11 cellular contexts compared by ENCODE assay signal in genomic region chr17:19262650-19263620, GRCh38. TPM values are rescaled to one million over a fixed set of nuclear protein-coding genes. Genes with fewer than 3 reads are reported as not detected.
DNase-seq lines count a peak whose midpoint lies in the region; ATAC-seq, FAIRE-seq and TF ChIP-seq lines count a peak whose summit lies in the region.
"Had no signal": no experiment of that assay in that cellular context is flagged by ENCODE, and none has a peak within 500 bp of the region (broad histone marks: within the 10 kb centered on the region; RNA-seq: fewer than 3 reads in every experiment).

No MANE protein-coding gene starts in this region.

- no peak overlapping the region for H2AFZ ChIP-seq in astrocyte (ENCODE audit: low read depth, low read length)
- no peak overlapping the region for H2AFZ ChIP-seq in smooth muscle cell (ENCODE audit: low read depth)

- peaks cover 14% of the 10 kb centered on the region for H3K36me3 Mint-ChIP-seq in astrocyte (ENCODE audit: low read depth, unreplicated experiment)

- H3K9ac ChIP-seq in astrocyte (ENCODE audit: low read length) (peak overlapping the region; percentile 20), smooth muscle cell (ENCODE audit: low read depth) (peak overlapping the region; percentile 59)

- peaks cover 33% of the 10 kb centered on the region for H3K4me1 Mint-ChIP-seq in astrocyte (ENCODE audit: low read depth, unreplicated experiment)

- H3K36me3 ChIP-seq in HEK293 (ENCODE audit: control insufficient read depth in 2 of 2, insufficient read depth in 1 of 2, low read length in 2 of 2), result peaks cover 0 to 5% of the 10 kb centered on the region in 2 experiments; a peak in 2 of 3 replicates
- H3K36me3 ChIP-seq in astrocyte (ENCODE audit: insufficient read depth, low read length), result no peaks in the 10 kb centered on the region
- no peaks in the 10 kb centered on the region for H3K36me3 ChIP-seq in heart right ventricle
- H3K36me3 ChIP-seq in smooth muscle cell (ENCODE audit: low read depth), result no peaks in the 10 kb centered on the region

- H3K27me3 Mint-ChIP-seq in astrocyte (ENCODE audit: low read depth, unreplicated experiment), result no peaks in the 10 kb centered on the region

- intact Hi-C loops in heart right ventricle (cut with DNase I), result loop anchor here in 1 of 10 donors (5.0 kb wide), 1 partner anchor 39 kb away; no protein-coding TSS in a partner anchor

- H3K4me2 ChIP-seq in astrocyte (ENCODE audit: low read length) (peak overlapping the region; percentile 61), smooth muscle cell (peak overlapping the region; percentile 23)

- H3K27me3 ChIP-seq in astrocyte (ENCODE audit: insufficient read depth, low read length) (no peaks in the 10 kb centered on the region), heart right ventricle (no peaks in the 10 kb centered on the region), smooth muscle cell (ENCODE audit: low read depth) (no peaks in the 10 kb centered on the region)

- peak; percentile 59 for DNase-seq in astrocyte (ENCODE audit: low read depth)
- DNase-seq in heart right ventricle, result no peak
- no peak for DNase-seq in smooth muscle cell (lab: John Stamatoyannopoulos, UW; ENCODE audit: unreplicated experiment)
- no peak for DNase-seq in NK-92 (lab: John Stamatoyannopoulos, UW; ENCODE audit: unreplicated experiment)
- no peak for DNase-seq in activated CD8-positive, alpha-beta memory T cell treated with anti-CD3 and anti-CD28 coated beads for 24 hours
- DNase-seq: activated CD8-positive, alpha-beta T cell treated with anti-CD3 and anti-CD28 coated beads for 36 hours; effector CD4-positive, alpha-beta T cell; NCI-H1417 treated with DMSO at 0.1 percent for 48 hours had no signal

- no peak overlapping the region for H3K4me3 ChIP-seq in HEK293 (ENCODE audit: low read depth, low read length)
- no peak overlapping the region for H3K4me3 ChIP-seq in astrocyte (ENCODE audit: insufficient read depth, low read depth, low read length)
- no peak overlapping the region for H3K4me3 ChIP-seq in heart right ventricle
- H3K4me3 ChIP-seq in smooth muscle cell, result no peak overlapping the region

- H3K4me3 Mint-ChIP-seq in astrocyte (ENCODE audit: unreplicated experiment), result peak overlapping the region; percentile 77
- H3K4me3 Mint-ChIP-seq: activated CD8-positive, alpha-beta T cell treated with anti-CD3 and anti-CD28 coated beads for 36 hours had no signal

- POLR2A ChIA-PET in HEK293 (lab: Yijun Ruan, JAX), result no interaction called here

- H3K79me2 ChIP-seq in astrocyte (ENCODE audit: insufficient read depth, low read length) (peaks cover 82% of the 10 kb centered on the region), smooth muscle cell (ENCODE audit: low read depth) (peaks cover 88% of the 10 kb centered on the region)

- no peaks in the 10 kb centered on the region for H3F3A ChIP-seq in smooth muscle cell (ENCODE audit: low read depth)

- FAIRE-seq in astrocyte (lab: Jason Lieb, UNC), result no peak

- H3K4me1 ChIP-seq in HEK293 (ENCODE audit: control insufficient read depth, insufficient read depth, low read length) (peaks cover 23% of the 10 kb centered on the region), astrocyte (ENCODE audit: insufficient read depth, low read length) (peaks cover 21% of the 10 kb centered on the region), heart right ventricle (peaks cover 16 to 96% (median 72%) of the 10 kb centered on the region in 9 donors), smooth muscle cell (ENCODE audit: low read depth) (peaks cover 14% of the 10 kb centered on the region)

- TF ChIP-seq CTCF in HEK293 (tag by site-specific recombination; IDR thresholded peaks at IDR 0.05) (no peak), astrocyte (IDR thresholded peaks at IDR 0.05; ENCODE audit: insufficient read depth, low read depth, low read length) (no peak), heart right ventricle (IDR thresholded peaks at IDR 0.05) (no peak), smooth muscle cell (IDR thresholded peaks at IDR 0.05; ENCODE audit: borderline replicate concordance, insufficient read depth, poor library complexity, severe bottlenecking) (no peak)

- 62 to 68% methylated on average over 8 of the region's 8 CpGs for WGBS in heart right ventricle, 2 donors
- 47% methylated on average over 8 of the region's 8 CpGs for WGBS in smooth muscle cell (ENCODE audit: low lambda C conversion rate)

- CTCF ChIA-PET in HEK293 (lab: Yijun Ruan, JAX), result interaction anchor here (0.9 kb wide), 1 partner anchor 24 kb away, joined by 3 read pairs; no protein-coding TSS in a partner anchor

- H3K9me3 ChIP-seq in HEK293 (ENCODE audit: control insufficient read depth, insufficient read depth, low read depth, low read length) (no peaks in the 10 kb centered on the region), astrocyte (ENCODE audit: insufficient read depth, low read depth, low read length) (no peaks in the 10 kb centered on the region), heart right ventricle (no peaks in the 10 kb centered on the region), smooth muscle cell (replicated peaks; ENCODE audit: low read depth) (no peaks in the 10 kb centered on the region)

- H4K20me1 ChIP-seq in astrocyte (ENCODE audit: insufficient read depth, low read length), result peaks cover 83% of the 10 kb centered on the region
- peaks cover 97% of the 10 kb centered on the region for H4K20me1 ChIP-seq in smooth muscle cell (ENCODE audit: low read depth)

- H3K27ac ChIP-seq in HEK293 (ENCODE audit: extremely low read depth, low read depth, low read length) (no peak overlapping the region), astrocyte (ENCODE audit: low read depth, low read length) (peak overlapping the region; percentile 73), heart right ventricle (peak overlapping the region; percentile 3 to 73 (median 54)), smooth muscle cell (ENCODE audit: low read depth) (peak overlapping the region; percentile 90)

- peak in 6 of 8 donors; percentile 5 to 34 (median 28) for ATAC-seq in heart right ventricle
- no peak for ATAC-seq in activated CD4-positive, CD25-positive, alpha-beta regulatory T cell treated with anti-CD3 and anti-CD28 coated beads, Interleukin-2, amount 50 U/mL, for 24 hours
- ATAC-seq in GM18511 (IDR thresholded peaks at IDR 0.05; ENCODE audit: unreplicated experiment), result no peak
- ATAC-seq: activated CD8-positive, alpha-beta T cell treated with anti-CD3 and anti-CD28 coated beads for 36 hours had no signal

- H3K9me3 Mint-ChIP-seq in astrocyte (ENCODE audit: unreplicated experiment), result peaks cover 3% of the 10 kb centered on the region
- H3K9me3 Mint-ChIP-seq: activated CD8-positive, alpha-beta T cell treated with anti-CD3 and anti-CD28 coated beads for 36 hours had no signal

- H3K27ac Mint-ChIP-seq in astrocyte (ENCODE audit: unreplicated experiment), result peak overlapping the region; percentile 56
- H3K27ac Mint-ChIP-seq: activated CD8-positive, alpha-beta T cell treated with anti-CD3 and anti-CD28 coated beads for 36 hours had no signal

TF ChIP-seq in HEK293, 187 proteins besides CTCF, POLR2A, EP300 and RAD21:
- peak; percentile 88 for TF ChIP-seq ZNF146 (tag by site-specific recombination; IDR thresholded peaks at IDR 0.05)
- no peak for TF ChIP-seq ZNF658 (tag by site-specific recombination; IDR thresholded peaks at IDR 0.05)
- TF ChIP-seq ZFP69B (tag by site-specific recombination; IDR thresholded peaks at IDR 0.05), result peak; percentile 68; the same call in 1 of the 2 replicates
- peak; percentile 60; the same call in 1 of the 2 replicates for TF ChIP-seq ZNF692 (tag by site-specific recombination; IDR thresholded peaks at IDR 0.05)
TF ChIP-seq in HEK293: peak in this region for 3.

RNA-seq across cellular contexts. Expression of gene EPN2, which starts 25.8 kb away (rescaled TPM):
- total RNA-seq in astrocyte (40.5 and 48.7 TPM in 2 replicates), heart right ventricle (10 to 100 TPM; 42.7 to 83.1 (median 58.8) TPM), smooth muscle cell (27.6 and 35.4 TPM in 2 replicates)
- polyA plus RNA-seq in heart right ventricle (10 to 100 TPM; 20.0 to 27.9 TPM), smooth muscle cell (46.7 and 61.2 TPM in 2 replicates)

Comparison
In these comparisons a context has a peak if more than half of its experiments do, and no peak if none do; other contexts are left out.
1. ATAC-seq: peak in heart right ventricle (6 of 8); none in activated CD4-positive, CD25-positive, alpha-beta regulatory T cell treated with anti-CD3 and anti-CD28 coated beads, Interleukin-2, amount 50 U/mL, for 24 hours (0 of 2) and GM18511 (single experiment).